ENCODE assay signal across 8 cellular contexts in the genomic region with DNA sequence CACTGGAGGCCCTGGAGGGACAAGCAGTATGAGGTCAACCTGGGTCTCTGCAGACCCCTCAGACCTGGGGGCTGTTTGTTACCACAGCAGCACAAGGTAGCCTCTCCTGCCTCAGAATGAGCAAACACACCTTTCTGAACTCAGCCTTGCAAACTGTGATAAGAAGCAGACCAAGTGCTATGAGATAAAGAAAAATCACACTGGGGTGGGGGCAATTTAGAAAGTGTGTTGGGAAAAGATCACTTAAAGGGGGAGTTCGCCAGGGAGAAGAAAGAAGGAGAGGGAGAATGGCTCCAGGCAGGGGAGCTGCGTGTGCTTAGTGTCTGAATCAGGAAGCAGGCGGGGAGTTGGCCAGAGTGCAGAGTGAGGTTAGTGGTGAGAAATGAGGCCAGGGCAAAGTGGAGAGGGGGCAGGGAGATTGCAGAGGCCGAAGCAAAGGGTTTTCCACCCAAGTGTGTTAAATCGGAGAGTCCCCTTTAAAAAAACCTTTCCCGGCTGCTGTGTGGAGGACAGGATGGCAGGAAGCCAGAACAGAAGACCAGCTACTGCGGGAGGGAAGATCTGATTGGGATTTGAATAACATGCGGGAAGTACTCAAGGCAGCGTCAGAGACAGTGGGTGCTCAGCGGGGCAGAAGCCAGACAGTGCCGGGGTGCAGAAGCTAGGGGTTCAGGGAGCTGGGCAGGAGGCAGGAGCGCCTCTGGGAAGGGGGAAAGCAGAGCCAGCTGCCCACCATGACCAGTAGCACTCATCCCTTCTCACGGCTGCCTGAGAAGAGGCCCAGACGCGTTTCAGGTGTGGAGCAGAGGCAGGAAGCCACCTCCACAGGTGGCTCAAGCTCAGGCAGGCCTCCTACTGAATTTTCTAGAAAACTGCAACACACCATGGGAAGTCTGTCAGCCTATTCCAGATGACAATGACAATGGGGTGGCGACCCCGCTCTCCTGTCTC. TPM values are rescaled to one million over a fixed set of nuclear protein-coding genes. Genes with fewer than 3 reads are reported as not detected.
DNase-seq lines count a peak whose midpoint lies in the region; ATAC-seq and TF ChIP-seq lines count a peak whose summit lies in the region.

No MANE protein-coding gene starts in this region.

- BruUV-seq in A673 (replicated peaks; lab: Mats Ljungman, UMichigan) = no TSS peak

- TF ChIP-seq CTCF in A673 (conservative IDR thresholded peaks at IDR 0.05; ENCODE audit: low read depth, low read length) (0 out of 2 replicates have a peak, but pooled peaks have one; percentile 8), GM12874 (IDR thresholded peaks at IDR 0.05; ENCODE audit: insufficient read depth, low read depth, low read length) (peak; percentile 35; the same call in 1 of the 2 replicates), dorsolateral prefrontal cortex (IDR thresholded peaks at IDR 0.05 in 54 of 56, conservative IDR thresholded peaks at IDR 0.05 in 2 of 56; ENCODE audit: low read depth in 1 of 56, partially characterized antibody in 56 of 56) (no peak), lower leg skin (IDR thresholded peaks at IDR 0.05) (no peak)

- H3K4me1 ChIP-seq in A673 (ENCODE audit: insufficient read depth, low read length, poor library complexity, severe bottlenecking) (peaks cover 44% of the 10 kb centered on the region), stomach smooth muscle (ENCODE audit: control insufficient read depth, insufficient read depth, low read length) (peaks cover 32% of the 10 kb centered on the region)

- no peak for TF ChIP-seq POLR2A in lower leg skin (IDR thresholded peaks at IDR 0.05)

- H3K27ac ChIP-seq in A673 (ENCODE audit: low read depth, low read length, poor library complexity, severe bottlenecking) = peak overlapping the region; percentile 81
- peak overlapping the region in 58 of 59 donors; percentile 2 to 89 (median 70) for H3K27ac ChIP-seq in dorsolateral prefrontal cortex
- peak overlapping the region; percentile 46 for H3K27ac ChIP-seq in stomach smooth muscle (ENCODE audit: low read length)

- H3K9me3 ChIP-seq in A673 (ENCODE audit: low read depth, low read length, poor library complexity, severe bottlenecking) (no peaks in the 10 kb centered on the region), stomach smooth muscle (ENCODE audit: control insufficient read depth in 2 of 2, low read length in 2 of 2) (peaks cover 0 to 3% of the 10 kb centered on the region in 2 donors)

- DNase-seq in A673 (ENCODE audit: low spot score) (peak; percentile 86), NAMALWA (ENCODE audit: low spot score) (peak; percentile 42), T-helper 9 cell (peak; percentile 10), dorsolateral prefrontal cortex (peak in 7 of 10 donors; percentile 19 to 62 (median 53)), lower leg skin (ENCODE audit: low spot score in 2 of 2) (peak; percentile 46 to 92)

- peak overlapping the region; percentile 46 to 51 for H3K9ac ChIP-seq in stomach smooth muscle (ENCODE audit: low read length in 2 of 2)

- H3K36me3 ChIP-seq in A673 (ENCODE audit: insufficient read depth, low read length, poor library complexity, severe bottlenecking) (peaks cover 5% of the 10 kb centered on the region), stomach smooth muscle (ENCODE audit: control insufficient read depth in 2 of 2, insufficient read depth in 2 of 2, low read length in 2 of 2) (no peaks in the 10 kb centered on the region)

- H3K27me3 ChIP-seq in A673 (replicated peaks; ENCODE audit: insufficient read depth, low read depth, low read length, poor library complexity) (no peaks in the 10 kb centered on the region), dorsolateral prefrontal cortex (no peaks in the 10 kb centered on the region), stomach smooth muscle (ENCODE audit: control insufficient read depth in 1 of 2, insufficient read depth in 2 of 2, low read length in 2 of 2) (no peaks in the 10 kb centered on the region)

- intact Hi-C loops in A673 (cut with micrococcal nuclease; ENCODE audit: unreplicated experiment) = no loop called here
- intact Hi-C loops in dorsolateral prefrontal cortex (cut with DNase I) = no loop called here
- intact Hi-C loops in lower leg skin (cut with DNase I; ENCODE audit: low total_unique reads) = no loop called here

- CTCF ChIA-PET in A673 (lab: Charles Lee) = no interaction called here

- WGBS in lower leg skin, 2 donors = 17 to 20% methylated on average over 17 of the region's 17 CpGs

- POLR2A ChIA-PET in A673 (lab: Charles Lee; ENCODE audit: low non-redundant PET) = no interaction called here

- ATAC-seq in HG02623 (IDR thresholded peaks at IDR 0.05; ENCODE audit: unreplicated experiment) = no peak

- H3K4me3 ChIP-seq in A673 (ENCODE audit: low read depth, low read length, poor library complexity, severe bottlenecking) = peak overlapping the region; percentile 21
- peak overlapping the region in 54 of 59 donors; percentile 4 to 61 (median 32) for H3K4me3 ChIP-seq in dorsolateral prefrontal cortex
- no peak overlapping the region for H3K4me3 ChIP-seq in lower leg skin (ENCODE audit: low read depth, poor library complexity, severe bottlenecking)
- peak overlapping the region; percentile 14 to 63 for H3K4me3 ChIP-seq in stomach smooth muscle (ENCODE audit: low read length in 2 of 2)

RNA-seq across cellular contexts. Expression of a gene that starts 9.0 kb away (rescaled TPM):
- total RNA-seq in A673 (2021) = 19.3 and 27.2 TPM in 2 replicates
- total RNA-seq in dorsolateral prefrontal cortex = 10 to 100 TPM in 23 of 120 experiments, 1 to 10 TPM in 97; 1.9 to 18.9 (median 6.6) TPM
- 10 to 100 TPM in 1 of 4 donors, 1 to 10 TPM in 3; 4.3 to 14.8 (median 6.5) TPM for total RNA-seq in lower leg skin

Comparison
In these comparisons a context has a peak if more than half of its experiments do, and no peak if none do; other contexts are left out.
1. DNase-seq: peak in every context shown above with its lines; median percentile 86 in A673; 69 in lower leg skin; 53 in dorsolateral prefrontal cortex; 42 in NAMALWA; 10 in T-helper 9 cell.
2. CTCF ChIP-seq: peak in A673 (single experiment) and GM12874 (single experiment); none in dorsolateral prefrontal cortex (0 of 56) and lower leg skin (0 of 3).
3. Peak in every context shown above with its lines, with median percentiles within 50 percentile points of each other: H3K27ac ChIP-seq.